1 cellular context compared by ENCODE assay signal in the genomic region with DNA sequence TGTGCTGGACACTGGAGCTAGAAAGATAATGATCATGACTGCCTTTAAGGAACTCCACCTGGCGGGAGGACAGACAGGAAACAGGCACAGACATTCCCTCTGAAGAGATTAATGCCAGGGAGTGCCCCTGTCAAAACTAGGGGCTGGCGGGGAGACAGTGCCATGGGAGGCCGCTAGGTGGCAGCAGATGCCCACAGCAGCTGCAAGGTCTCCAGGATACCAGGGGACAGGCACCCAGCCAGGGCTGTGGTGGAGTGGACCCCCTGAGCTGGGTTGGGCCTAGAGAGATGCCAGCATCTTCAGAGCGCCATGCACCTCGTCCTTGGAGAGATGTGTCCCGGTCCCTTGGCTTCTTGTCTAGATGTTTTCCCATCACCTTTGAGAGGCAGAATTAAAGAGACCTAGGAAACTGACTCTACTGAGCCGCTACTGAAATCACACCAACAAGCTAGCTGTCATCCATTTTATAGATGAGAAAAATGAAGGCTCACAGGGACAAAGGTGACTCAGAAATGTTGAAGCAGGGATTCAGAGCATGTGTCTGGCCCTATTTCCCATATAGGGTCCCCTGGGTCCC.
A peak's percentile ranks its signal among the peaks of the same experiment; 100 is the strongest.
TF ChIP-seq lines count a peak whose summit lies in the region.

No MANE protein-coding gene starts in this region.

TF ChIP-seq in HepG2, 621 proteins besides CTCF, POLR2A, EP300 and RAD21 (continued from another document):
- TF ChIP-seq, protein P1, sequence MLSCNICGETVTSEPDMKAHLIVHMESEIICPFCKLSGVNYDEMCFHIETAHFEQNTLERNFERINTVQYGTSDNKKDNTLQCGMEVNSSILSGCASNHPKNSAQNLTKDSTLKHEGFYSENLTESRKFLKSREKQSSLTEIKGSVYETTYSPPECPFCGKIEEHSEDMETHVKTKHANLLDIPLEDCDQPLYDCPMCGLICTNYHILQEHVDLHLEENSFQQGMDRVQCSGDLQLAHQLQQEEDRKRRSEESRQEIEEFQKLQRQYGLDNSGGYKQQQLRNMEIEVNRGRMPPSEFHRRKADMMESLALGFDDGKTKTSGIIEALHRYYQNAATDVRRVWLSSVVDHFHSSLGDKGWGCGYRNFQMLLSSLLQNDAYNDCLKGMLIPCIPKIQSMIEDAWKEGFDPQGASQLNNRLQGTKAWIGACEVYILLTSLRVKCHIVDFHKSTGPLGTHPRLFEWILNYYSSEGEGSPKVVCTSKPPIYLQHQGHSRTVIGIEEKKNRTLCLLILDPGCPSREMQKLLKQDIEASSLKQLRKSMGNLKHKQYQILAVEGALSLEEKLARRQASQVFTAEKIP (CRISPR knock-in tag; IDR thresholded peaks at IDR 0.05; ENCODE audit: borderline replicate concordance) = no peak
- TF ChIP-seq ZNF350 (CRISPR knock-in tag; IDR thresholded peaks at IDR 0.05; ENCODE audit: borderline replicate concordance, low read depth) (0 out of 2 replicates have a peak, but pooled peaks have one; percentile 36), GATAD1 (CRISPR knock-in tag; IDR thresholded peaks at IDR 0.05) (peak; percentile 36; the same call in 1 of the 2 replicates), KDM3A (CRISPR knock-in tag; IDR thresholded peaks at IDR 0.05; ENCODE audit: low read depth) (0 out of 2 replicates have a peak, but pooled peaks have one; percentile 49), SNAPC5 (CRISPR knock-in tag; IDR thresholded peaks at IDR 0.05; ENCODE audit: borderline replicate concordance) (no peak), RFXANK (CRISPR knock-in tag; IDR thresholded peaks at IDR 0.05) (no peak), TEAD3 (CRISPR knock-in tag; optimal IDR thresholded peaks at IDR 0.05; ENCODE audit: borderline replicate concordance) (peak; percentile 62), ZNF296 (CRISPR knock-in tag; conservative IDR thresholded peaks at IDR 0.05) (no peak), ZNF562 (CRISPR knock-in tag; IDR thresholded peaks at IDR 0.05; ENCODE audit: borderline replicate concordance) (no peak), HOXD1 (CRISPR knock-in tag; IDR thresholded peaks at IDR 0.05) (no peak), XRCC5 (optimal IDR thresholded peaks at IDR 0.05; ENCODE audit: low read length) (peak; percentile 60), SPEN (CRISPR knock-in tag; IDR thresholded peaks at IDR 0.05; ENCODE audit: low read depth) (no peak), KIAA2018 (CRISPR knock-in tag; IDR thresholded peaks at IDR 0.05; ENCODE audit: borderline replicate concordance) (no peak), TOPORS (CRISPR knock-in tag; IDR thresholded peaks at IDR 0.05) (no peak), ZNF558 (CRISPR knock-in tag; IDR thresholded peaks at IDR 0.05; ENCODE audit: borderline replicate concordance) (no peak), ZNF292 (CRISPR knock-in tag; IDR thresholded peaks at IDR 0.05; ENCODE audit: borderline replicate concordance, low read depth) (no peak), IKZF5 (CRISPR knock-in tag; IDR thresholded peaks at IDR 0.05) (peak; percentile 48; the same call in 1 of the 2 replicates)
- TF ChIP-seq, protein P2, sequence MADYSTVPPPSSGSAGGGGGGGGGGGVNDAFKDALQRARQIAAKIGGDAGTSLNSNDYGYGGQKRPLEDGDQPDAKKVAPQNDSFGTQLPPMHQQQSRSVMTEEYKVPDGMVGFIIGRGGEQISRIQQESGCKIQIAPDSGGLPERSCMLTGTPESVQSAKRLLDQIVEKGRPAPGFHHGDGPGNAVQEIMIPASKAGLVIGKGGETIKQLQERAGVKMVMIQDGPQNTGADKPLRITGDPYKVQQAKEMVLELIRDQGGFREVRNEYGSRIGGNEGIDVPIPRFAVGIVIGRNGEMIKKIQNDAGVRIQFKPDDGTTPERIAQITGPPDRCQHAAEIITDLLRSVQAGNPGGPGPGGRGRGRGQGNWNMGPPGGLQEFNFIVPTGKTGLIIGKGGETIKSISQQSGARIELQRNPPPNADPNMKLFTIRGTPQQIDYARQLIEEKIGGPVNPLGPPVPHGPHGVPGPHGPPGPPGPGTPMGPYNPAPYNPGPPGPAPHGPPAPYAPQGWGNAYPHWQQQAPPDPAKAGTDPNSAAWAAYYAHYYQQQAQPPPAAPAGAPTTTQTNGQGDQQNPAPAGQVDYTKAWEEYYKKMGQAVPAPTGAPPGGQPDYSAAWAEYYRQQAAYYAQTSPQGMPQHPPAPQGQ (CRISPR knock-in tag; IDR thresholded peaks at IDR 0.05; ENCODE audit: borderline replicate concordance) = no peak
TF ChIP-seq in HepG2: peak in this region for 45.
